12 cellular contexts compared by ENCODE assay signal in the genomic region with DNA sequence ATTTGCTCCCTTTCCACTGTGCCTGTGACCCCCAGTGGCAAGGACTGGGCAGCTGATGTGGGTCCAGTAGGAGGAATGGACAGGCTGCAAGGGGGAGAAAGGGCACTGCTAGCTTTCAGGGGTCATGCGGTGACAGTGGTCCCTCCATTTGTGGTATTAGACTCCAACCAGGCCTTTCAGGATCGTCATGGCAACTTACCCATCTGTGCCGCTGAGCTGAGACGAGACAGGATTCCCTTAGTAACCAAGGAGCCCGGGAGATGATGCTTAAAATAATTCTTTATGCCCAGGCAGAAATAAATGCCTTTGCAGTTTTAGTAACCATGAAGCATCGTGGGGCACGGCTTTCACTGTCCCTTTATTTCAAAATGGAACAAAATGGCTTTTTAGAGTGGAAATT.
DNase-seq lines count a peak whose midpoint lies in the region; ATAC-seq and TF ChIP-seq lines count a peak whose summit lies in the region.
"Had no signal": no experiment of that assay in that cellular context is flagged by ENCODE, and none has a peak within 500 bp of the region (broad histone marks: within the 10 kb centered on the region; RNA-seq: fewer than 3 reads in every experiment).

No MANE protein-coding gene starts in this region.

- H2AFZ ChIP-seq in neuron (ENCODE audit: low read depth, low read length), result peak overlapping the region; percentile 64

- H3K9me3 ChIP-seq in neuron (ENCODE audit: low read length), result no peaks in the 10 kb centered on the region
- H3K9me3 ChIP-seq: A549 had no signal

- TF ChIP-seq POLR2A in erythroblast (IDR thresholded peaks at IDR 0.05; ENCODE audit: low read length), result no peak

- peak overlapping the region; percentile 86 for H3K27ac ChIP-seq in angular gyrus (ENCODE audit: low read depth, low read length)
- H3K27ac ChIP-seq: A549; BLaER1 treated with 17β-estradiol and CSF1 and Interleukin-3, amounts not matched to agents 10 nM and 100 nM had no signal

- H3K4me1 ChIP-seq in neuron (ENCODE audit: insufficient read depth, low read length), result peaks cover 23% of the 10 kb centered on the region
- H3K4me1 ChIP-seq: A549; BLaER1 treated with 17β-estradiol and CSF1 and Interleukin-3, amounts not matched to agents 10 nM and 100 nM had no signal

- no peak overlapping the region for H3K4me3 ChIP-seq in neuron (ENCODE audit: low read length)
- H3K4me3 ChIP-seq: A549; BLaER1 treated with 17β-estradiol and CSF1 and Interleukin-3, amounts not matched to agents 10 nM and 100 nM had no signal

- H3K27me3 ChIP-seq in neuron (ENCODE audit: insufficient read depth, low read length), result no peaks in the 10 kb centered on the region
- H3K27me3 ChIP-seq: BLaER1 treated with 17β-estradiol and CSF1 and Interleukin-3, amounts not matched to agents 10 nM and 100 nM had no signal

- no peak for ATAC-seq in HG03354 (IDR thresholded peaks at IDR 0.05; ENCODE audit: poor library complexity, severe bottlenecking, unreplicated experiment)
- ATAC-seq: A549, HCT116 had no signal

- H3K36me3 ChIP-seq in neuron (ENCODE audit: insufficient read depth, low read length), result no peaks in the 10 kb centered on the region
- H3K36me3 ChIP-seq: BLaER1 treated with 17β-estradiol and CSF1 and Interleukin-3, amounts not matched to agents 10 nM and 100 nM had no signal

- DNase-seq in ecto neural progenitor cell (ENCODE audit: low spot score) (peak; percentile 49), GM19240 (ENCODE audit: insufficient read length, low spot score) (no peak), erythroblast (lab: John Stamatoyannopoulos, UW) (no peak)
- DNase-seq: CD4-positive, CD25-positive, alpha-beta regulatory T cell; DMS53; GF-D8 had no signal
